In genomic region chr17:50358177-50358576, GRCh38 we compare ENCODE assay signal across 22 cellular contexts.
"Had no signal": no experiment of that assay in that cellular context is flagged by ENCODE, and none has a peak within 500 bp of the region (broad histone marks: within the 10 kb centered on the region; RNA-seq: fewer than 3 reads in every experiment).

No MANE protein-coding gene starts in this region.

- FAIRE-seq: endometrium, kidney had no signal

- DNase-seq: dermis blood vessel endothelial cell; effector memory CD4-positive, alpha-beta T cell; erythroblast; esophagus squamous epithelium; foreskin melanocyte; kidney; mucosa of descending colon; naive B cell; stimulated activated CD4-positive, alpha-beta T cell treated with anti-CD3 and anti-CD28 coated beads, Interleukin-2, amount 100 ng/mL, for 24 hours; stimulated activated CD4-positive, alpha-beta T cell treated with anti-CD3 and anti-CD28 coated beads, Interleukin-4, amount 100 ng/mL, for 24 hours; stimulated activated naive CD8-positive, alpha-beta T cell treated with anti-CD3 and anti-CD28 coated beads, Interleukin-15, Interleukin-2, amounts not matched to agents 100 U/mL and 50 U/mL, for 24 hours; transverse colon; upper lobe of right lung; uterus had no signal

- H3K9me3 ChIP-seq: esophagus squamous epithelium, mucosa of descending colon, neutrophil, transverse colon, upper lobe of right lung, uterus had no signal

- H3K9ac ChIP-seq: parathyroid adenoma had no signal

- H3K4me3 ChIP-seq: coronary artery, esophagus squamous epithelium, lung, mucosa of descending colon, transverse colon, upper lobe of right lung, uterus had no signal

- H3K36me3 ChIP-seq: uterus had no signal

- H2AFZ ChIP-seq: parathyroid adenoma had no signal

- H3K27me3 ChIP-seq: esophagus squamous epithelium, neutrophil, transverse colon, upper lobe of right lung, uterus had no signal

- ATAC-seq: mucosa of descending colon; natural killer cell treated with Interleukin-12 subunit alpha and Interleukin-12 subunit beta and Interleukin-15 and Interleukin-18, amount 100 ng/mL, for 72 hours; sciatic nerve; stimulated activated memory B cell treated with anti-CD40 and anti-IgM and Interleukin-4, amounts not matched to agents 10 μg/mL and 1 μg/mL and 100 μg/mL, for 72 hours; stimulated activated naive CD8-positive, alpha-beta T cell treated with anti-CD3 and anti-CD28 coated beads, Interleukin-15, Interleukin-2, amounts not matched to agents 100 U/mL and 50 U/mL, for 24 hours; upper lobe of right lung had no signal

- H3K27ac ChIP-seq: coronary artery, esophagus squamous epithelium, neutrophil, parathyroid adenoma, transverse colon, upper lobe of right lung, uterus had no signal
